12 cellular contexts compared by ENCODE assay signal in the genomic region with DNA sequence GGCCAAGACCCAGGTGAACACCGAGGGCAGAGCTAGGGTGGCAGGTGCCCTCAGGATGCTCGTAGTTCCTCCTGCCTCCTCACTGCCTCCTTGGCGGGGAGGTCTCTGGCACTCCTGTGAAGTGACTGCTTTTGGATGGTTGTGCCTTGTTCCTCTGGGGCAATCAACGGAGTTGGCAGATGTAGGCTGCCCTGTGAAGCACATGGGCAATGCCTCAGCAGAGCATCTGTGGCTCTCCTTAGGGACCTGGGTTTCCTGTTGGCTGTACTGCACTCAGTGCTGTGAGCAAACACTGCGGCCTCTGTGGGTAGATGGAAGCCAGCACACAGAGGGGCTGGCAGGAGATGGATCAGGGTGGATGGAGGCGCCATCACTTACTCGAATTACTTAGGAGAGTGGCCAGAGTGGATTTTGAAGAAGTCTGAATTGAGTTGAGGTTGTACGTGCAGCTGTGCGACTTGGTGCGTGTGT.
DNase-seq lines count a peak whose midpoint lies in the region; ATAC-seq and TF ChIP-seq lines count a peak whose summit lies in the region.
"Had no signal": no experiment of that assay in that cellular context is flagged by ENCODE, and none has a peak within 500 bp of the region (broad histone marks: within the 10 kb centered on the region; RNA-seq: fewer than 3 reads in every experiment).

No MANE protein-coding gene starts in this region.

- TF ChIP-seq CTCF in gastrocnemius medialis (IDR thresholded peaks at IDR 0.05 in 4 of 5, conservative IDR thresholded peaks at IDR 0.05 in 1 of 5): no peak

- H3K36me3 ChIP-seq in gastrocnemius medialis: no peaks in the 10 kb centered on the region

- DNase-seq in DMS 273 (lab: John Stamatoyannopoulos, UW; ENCODE audit: unreplicated experiment) (peak; percentile 87), NCI-H1694 treated with DMSO at 0.1 percent for 48 hours (lab: John Stamatoyannopoulos, UW) (peak; percentile 70), fibroblast of peridontal ligament (ENCODE audit: extremely low read depth) (peak; percentile 61), gastrocnemius medialis (peak in 1 of 2 donors; percentile 16), DMS114 treated with DMSO at 0.1 percent for 48 hours (lab: John Stamatoyannopoulos, UW; ENCODE audit: unreplicated experiment) (no peak)
- DNase-seq: effector memory CD4-positive, alpha-beta T cell; mesendoderm; retina had no signal

- TF ChIP-seq POLR2A in gastrocnemius medialis (IDR thresholded peaks at IDR 0.05): no peak

- no peak overlapping the region for H3K4me3 ChIP-seq in gastrocnemius medialis

- no peak overlapping the region for H3K27ac ChIP-seq in gastrocnemius medialis

- ATAC-seq in gastrocnemius medialis: peak; percentile 24 to 60
- no peak for ATAC-seq in HG03108 (IDR thresholded peaks at IDR 0.05; ENCODE audit: unreplicated experiment)
- no peak for ATAC-seq in HG03521 (IDR thresholded peaks at IDR 0.05; ENCODE audit: unreplicated experiment)
- ATAC-seq in GM21825 (IDR thresholded peaks at IDR 0.05; ENCODE audit: unreplicated experiment): no peak
- ATAC-seq: CD8-positive, alpha-beta T cell had no signal

- no peaks in the 10 kb centered on the region for H3K4me1 ChIP-seq in gastrocnemius medialis

- H3K9me3 ChIP-seq in gastrocnemius medialis: peaks cover 0 to 9% (median 0%) of the 10 kb centered on the region in 3 donors

- in situ Hi-C loops in gastrocnemius medialis (cut with MboI; ENCODE audit: low sequenced_read_pairs in 4 of 4): no loop called here

- intact Hi-C loops in gastrocnemius medialis (cut with DNase I; ENCODE audit: low total_unique reads): no loop called here

- peaks cover 0 to 6% (median 0%) of the 10 kb centered on the region in 3 donors for H3K27me3 ChIP-seq in gastrocnemius medialis

Comparison
In these comparisons a context has a peak if more than half of its experiments do, and no peak if none do; other contexts are left out.
1. ATAC-seq: peak in gastrocnemius medialis (2 of 2); none in HG03108 (single experiment), HG03521 (single experiment) and GM21825 (single experiment).